In genomic region chr14:49044981-49045380, GRCh38 we compare ENCODE assay signal across 40 cellular contexts.
"Had no signal": no experiment of that assay in that cellular context is flagged by ENCODE, and none has a peak within 500 bp of the region (broad histone marks: within the 10 kb centered on the region; RNA-seq: fewer than 3 reads in every experiment).

No MANE protein-coding gene starts in this region.

- H3K27me3 ChIP-seq: adrenal gland, ascending aorta, brain microvascular endothelial cell, breast epithelium, cardiac muscle cell had no signal

- H3K4me1 Mint-ChIP-seq: activated naive CD4-positive, alpha-beta T cell treated with anti-CD3 and anti-CD28 coated beads, Interleukin-2, amount 10 ng/mL, durations not matched to agents 7 days and 5 days; activated naive CD4-positive, alpha-beta T cell treated with anti-CD3 and anti-CD28 coated beads, Interleukin-2, amount 50 U/mL, for 24 hours; activated naive CD8-positive, alpha-beta T cell treated with anti-CD3 and anti-CD28 coated beads for 36 hours; activated naive CD8-positive, alpha-beta T cell treated with anti-CD3 and anti-CD28 coated beads, Interleukin-2, amount 10 ng/mL, durations not matched to agents 7 days and 5 days; activated naive CD8-positive, alpha-beta T cell treated with anti-CD3 and anti-CD28 coated beads, Interleukin-2, amount 50 U/mL, for 24 hours; activated T-helper 17 cell treated with anti-CD3 and anti-CD28 coated beads, Interleukin-2, amount 50 U/mL, for 72 hours; central memory CD8-positive, alpha-beta T cell had no signal

- ATAC-seq: activated naive CD4-positive, alpha-beta T cell treated with anti-CD3 and anti-CD28 coated beads, Interleukin-2, amount 50 U/mL, for 72 hours; activated naive CD8-positive, alpha-beta T cell treated with anti-CD3 and anti-CD28 coated beads, Interleukin-2, amount 50 U/mL, for 24 hours; activated T-cell treated with anti-CD3 and anti-CD28 coated beads, Interleukin-2, amount 50 U/mL, for 4 hours; activated T-cell treated with anti-CD3 and anti-CD28 coated beads, Interleukin-2, amount 50 U/mL, for 72 hours; activated T-helper 17 cell treated with anti-CD3 and anti-CD28 coated beads, Interleukin-2, amount 50 U/mL, for 72 hours; body of pancreas had no signal

- H3K4me3 Mint-ChIP-seq: activated naive CD4-positive, alpha-beta T cell treated with anti-CD3 and anti-CD28 coated beads for 36 hours; activated naive CD4-positive, alpha-beta T cell treated with anti-CD3 and anti-CD28 coated beads, Interleukin-2, amount 10 ng/mL, durations not matched to agents 7 days and 5 days; activated naive CD4-positive, alpha-beta T cell treated with anti-CD3 and anti-CD28 coated beads, Interleukin-2, amount 50 U/mL, for 24 hours; activated naive CD8-positive, alpha-beta T cell; activated naive CD8-positive, alpha-beta T cell treated with anti-CD3 and anti-CD28 coated beads for 36 hours; activated naive CD8-positive, alpha-beta T cell treated with anti-CD3 and anti-CD28 coated beads, Interleukin-2, amount 10 ng/mL, durations not matched to agents 7 days and 5 days; activated naive CD8-positive, alpha-beta T cell treated with anti-CD3 and anti-CD28 coated beads, Interleukin-2, amount 50 U/mL, for 24 hours; activated T-cell treated with anti-CD3 and anti-CD28 coated beads, Interleukin-2, amount 50 U/mL, for 24 hours; activated T-cell treated with anti-CD3 and anti-CD28 coated beads, Interleukin-2, amount 50 U/mL, for 4 hours; activated T-cell treated with anti-CD3 and anti-CD28 coated beads, Interleukin-2, amount 50 U/mL, for 72 hours; activated T-helper 1 cell treated with anti-CD3 and anti-CD28 coated beads, Interleukin-12 subunit alpha, Interleukin-12 subunit beta, Interleukin-2, Interleukin-4 antibody, amounts not matched to agents 30 ng/mL and 10 ng/mL and 1 ng/mL, durations not matched to agents 14 hours and 24 hours and 36 hours; activated T-helper 17 cell treated with anti-CD3 and anti-CD28 coated beads, Interleukin-2, amount 50 U/mL, for 72 hours; brain; central memory CD8-positive, alpha-beta T cell had no signal

- DNase-seq: activated effector memory CD4-positive, alpha-beta T cell treated with anti-CD3 and anti-CD28 coated beads, Interleukin-2, amount 50 U/mL, for 16 hours; activated effector memory CD4-positive, alpha-beta T cell treated with Interleukin-2 at 50 U/mL for 16 hours; activated gamma-delta T cell; activated gamma-delta T cell treated with Interleukin-2 at 50 U/mL for 16 hours; activated naive CD4-positive, alpha-beta T cell; activated naive CD4-positive, alpha-beta T cell treated with anti-CD3 and anti-CD28 coated beads for 36 hours; activated naive CD4-positive, alpha-beta T cell treated with anti-CD3 and anti-CD28 coated beads, Interleukin-2, amount 10 ng/mL, durations not matched to agents 7 days and 5 days; activated naive CD4-positive, alpha-beta T cell treated with anti-CD3 and anti-CD28 coated beads, Interleukin-2, amount 50 U/mL, for 16 hours; activated naive CD4-positive, alpha-beta T cell treated with Interleukin-2 at 50 U/mL for 16 hours; activated naive CD8-positive, alpha-beta T cell treated with anti-CD3 and anti-CD28 coated beads for 36 hours; activated naive CD8-positive, alpha-beta T cell treated with anti-CD3 and anti-CD28 coated beads, Interleukin-2, amount 10 ng/mL, durations not matched to agents 7 days and 5 days; activated naive CD8-positive, alpha-beta T cell treated with anti-CD3 and anti-CD28 coated beads, Interleukin-2, amount 50 U/mL, for 24 hours; activated T-cell treated with anti-CD3 and anti-CD28 coated beads, Interleukin-2, amount 50 U/mL, for 1 hour; activated T-cell treated with anti-CD3 and anti-CD28 coated beads, Interleukin-2, amount 50 U/mL, for 24 hours; activated T-cell treated with anti-CD3 and anti-CD28 coated beads, Interleukin-2, amount 50 U/mL, for 4 hours; activated T-cell treated with anti-CD3 and anti-CD28 coated beads, Interleukin-2, amount 50 U/mL, for 48 hours; activated T-cell treated with anti-CD3 and anti-CD28 coated beads, Interleukin-2, amount 50 U/mL, for 72 hours; adrenal gland; amniotic stem cell; amygdala; anterior cingulate cortex; aorta; body of pancreas; brain microvascular endothelial cell; caudate nucleus; central memory CD4-positive, alpha-beta T cell; cerebellar nuclear complex had no signal

- H3K27me3 Mint-ChIP-seq: activated naive CD4-positive, alpha-beta T cell treated with anti-CD3 and anti-CD28 coated beads, Interleukin-2, amount 10 ng/mL, durations not matched to agents 7 days and 5 days; activated naive CD4-positive, alpha-beta T cell treated with anti-CD3 and anti-CD28 coated beads, Interleukin-2, amount 50 U/mL, for 24 hours; activated naive CD8-positive, alpha-beta T cell; activated naive CD8-positive, alpha-beta T cell treated with anti-CD3 and anti-CD28 coated beads for 36 hours; activated naive CD8-positive, alpha-beta T cell treated with anti-CD3 and anti-CD28 coated beads, Interleukin-2, amount 10 ng/mL, durations not matched to agents 7 days and 5 days; activated naive CD8-positive, alpha-beta T cell treated with anti-CD3 and anti-CD28 coated beads, Interleukin-2, amount 50 U/mL, for 24 hours; activated T-cell treated with anti-CD3 and anti-CD28 coated beads, Interleukin-2, amount 50 U/mL, for 24 hours; central memory CD8-positive, alpha-beta T cell had no signal

- H3K36me3 Mint-ChIP-seq: activated naive CD4-positive, alpha-beta T cell treated with anti-CD3 and anti-CD28 coated beads, Interleukin-2, amount 10 ng/mL, durations not matched to agents 7 days and 5 days; activated naive CD4-positive, alpha-beta T cell treated with anti-CD3 and anti-CD28 coated beads, Interleukin-2, amount 50 U/mL, for 24 hours; activated naive CD4-positive, alpha-beta T cell treated with anti-CD3 and anti-CD28 coated beads, Interleukin-2, amount 50 U/mL, for 72 hours; activated naive CD8-positive, alpha-beta T cell; activated naive CD8-positive, alpha-beta T cell treated with anti-CD3 and anti-CD28 coated beads, Interleukin-2, amount 10 ng/mL, durations not matched to agents 7 days and 5 days; brain had no signal

- H3K27ac Mint-ChIP-seq: activated naive CD4-positive, alpha-beta T cell treated with anti-CD3 and anti-CD28 coated beads for 36 hours; activated naive CD4-positive, alpha-beta T cell treated with anti-CD3 and anti-CD28 coated beads, Interleukin-2, amount 10 ng/mL, durations not matched to agents 7 days and 5 days; activated naive CD4-positive, alpha-beta T cell treated with anti-CD3 and anti-CD28 coated beads, Interleukin-2, amount 50 U/mL, for 24 hours; activated naive CD4-positive, alpha-beta T cell treated with anti-CD3 and anti-CD28 coated beads, Interleukin-2, amount 50 U/mL, for 72 hours; activated naive CD8-positive, alpha-beta T cell; activated naive CD8-positive, alpha-beta T cell treated with anti-CD3 and anti-CD28 coated beads for 36 hours; activated naive CD8-positive, alpha-beta T cell treated with anti-CD3 and anti-CD28 coated beads, Interleukin-2, amount 10 ng/mL, durations not matched to agents 7 days and 5 days; activated naive CD8-positive, alpha-beta T cell treated with anti-CD3 and anti-CD28 coated beads, Interleukin-2, amount 50 U/mL, for 24 hours; activated T-cell treated with anti-CD3 and anti-CD28 coated beads, Interleukin-2, amount 50 U/mL, for 24 hours; activated T-cell treated with anti-CD3 and anti-CD28 coated beads, Interleukin-2, amount 50 U/mL, for 72 hours; activated T-helper 1 cell treated with anti-CD3 and anti-CD28 coated beads, Interleukin-12 subunit alpha, Interleukin-12 subunit beta, Interleukin-2, Interleukin-4 antibody, amounts not matched to agents 30 ng/mL and 10 ng/mL and 1 ng/mL, durations not matched to agents 14 hours and 24 hours and 36 hours; activated T-helper 17 cell treated with anti-CD3 and anti-CD28 coated beads, Interleukin-2, amount 50 U/mL, for 72 hours; activated T-helper 2 cell treated with anti-CD3 and anti-CD28 coated beads, Interferon-gamma antibody, Interleukin-2, Interleukin-4, amounts not matched to agents 10 μg/mL and 5 μg/mL and 100 μg/mL, durations not matched to agents 14 hours and 24 hours and 36 hours had no signal

- H3K9me3 ChIP-seq: adrenal gland, ascending aorta, body of pancreas, breast epithelium had no signal

- H3K27ac ChIP-seq: adrenal gland, ascending aorta, body of pancreas, brain microvascular endothelial cell, breast epithelium, cardiac muscle cell had no signal

- H3K36me3 ChIP-seq: adrenal gland, ascending aorta, brain microvascular endothelial cell, breast epithelium, cardiac muscle cell had no signal

- H3K4me3 ChIP-seq: adrenal gland, ascending aorta, body of pancreas, breast epithelium, cardiac muscle cell had no signal

- H3K4me1 ChIP-seq: adrenal gland, ascending aorta, body of pancreas, breast epithelium had no signal

- FAIRE-seq: astrocyte, bronchial epithelial cell had no signal

- H3K9me3 Mint-ChIP-seq: activated naive CD4-positive, alpha-beta T cell treated with anti-CD3 and anti-CD28 coated beads for 36 hours; activated naive CD4-positive, alpha-beta T cell treated with anti-CD3 and anti-CD28 coated beads, Interleukin-2, amount 10 ng/mL, durations not matched to agents 7 days and 5 days; activated naive CD4-positive, alpha-beta T cell treated with anti-CD3 and anti-CD28 coated beads, Interleukin-2, amount 50 U/mL, for 24 hours; activated naive CD4-positive, alpha-beta T cell treated with anti-CD3 and anti-CD28 coated beads, Interleukin-2, amount 50 U/mL, for 72 hours; activated naive CD8-positive, alpha-beta T cell treated with anti-CD3 and anti-CD28 coated beads, Interleukin-2, amount 10 ng/mL, durations not matched to agents 7 days and 5 days; activated naive CD8-positive, alpha-beta T cell treated with anti-CD3 and anti-CD28 coated beads, Interleukin-2, amount 50 U/mL, for 24 hours; activated T-cell treated with anti-CD3 and anti-CD28 coated beads, Interleukin-2, amount 50 U/mL, for 24 hours; activated T-cell treated with anti-CD3 and anti-CD28 coated beads, Interleukin-2, amount 50 U/mL, for 4 hours; activated T-helper 1 cell treated with anti-CD3 and anti-CD28 coated beads, Interleukin-12 subunit alpha, Interleukin-12 subunit beta, Interleukin-2, Interleukin-4 antibody, amounts not matched to agents 30 ng/mL and 10 ng/mL and 1 ng/mL, durations not matched to agents 14 hours and 24 hours and 36 hours; activated T-helper 17 cell treated with anti-CD3 and anti-CD28 coated beads, Interleukin-2, amount 50 U/mL, for 72 hours; activated T-helper 2 cell treated with anti-CD3 and anti-CD28 coated beads, Interferon-gamma antibody, Interleukin-2, Interleukin-4, amounts not matched to agents 10 μg/mL and 5 μg/mL and 100 μg/mL, durations not matched to agents 14 hours and 24 hours and 36 hours; central memory CD8-positive, alpha-beta T cell had no signal
